10 cellular contexts compared by ENCODE assay signal in the genomic region with DNA sequence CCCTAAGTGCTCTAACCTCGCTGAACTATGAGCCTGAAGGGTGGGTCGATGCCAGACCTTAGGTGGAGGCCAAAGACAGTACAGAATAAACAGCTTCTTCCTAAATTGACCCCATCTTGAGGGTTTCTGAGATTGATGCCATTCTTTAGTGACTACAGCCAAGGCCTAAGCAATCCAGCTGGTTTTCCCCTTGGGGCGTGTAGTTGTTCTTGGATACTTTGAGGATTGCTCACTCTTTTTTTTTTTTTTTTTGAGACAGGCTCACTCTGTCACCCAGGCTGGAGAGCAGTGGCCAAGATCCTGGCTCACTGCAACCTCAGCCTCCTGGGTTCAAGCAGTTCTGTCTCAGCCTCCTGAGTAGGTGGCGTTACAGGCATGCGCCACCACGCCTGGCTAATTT. TPM values are rescaled to one million over a fixed set of nuclear protein-coding genes. Genes with fewer than 3 reads are reported as not detected.
DNase-seq lines count a peak whose midpoint lies in the region; ATAC-seq lines count a peak whose summit lies in the region.
"Had no signal": no experiment of that assay in that cellular context is flagged by ENCODE, and none has a peak within 500 bp of the region (broad histone marks: within the 10 kb centered on the region; RNA-seq: fewer than 3 reads in every experiment).

No MANE protein-coding gene starts in this region.

- H2AFZ ChIP-seq in ACC112 (ENCODE audit: low read length, unreplicated experiment) (no peak overlapping the region), GM23248 (no peak overlapping the region)

- no peaks in the 10 kb centered on the region for H3K9me2 ChIP-seq in GM23248 (ENCODE audit: insufficient read depth)

- peaks cover 5% of the 10 kb centered on the region for H3K27me3 Mint-ChIP-seq in activated naive CD8-positive, alpha-beta T cell treated with anti-CD3 and anti-CD28 coated beads, Interleukin-2, amount 10 ng/mL, durations not matched to agents 7 days and 5 days

- in situ Hi-C loops in GM23248 (cut with MboI) = no loop called here

- H3K4me1 ChIP-seq in ACC112 (ENCODE audit: control insufficient read depth, insufficient read depth, low read length, unreplicated experiment) (peaks cover 21% of the 10 kb centered on the region), GM23248 (ENCODE audit: insufficient read depth) (peaks cover 29% of the 10 kb centered on the region)

- H3K9me3 ChIP-seq in GM23248 (ENCODE audit: low read depth) = no peaks in the 10 kb centered on the region

- H3K4me3 ChIP-seq in ACC112 (ENCODE audit: low read depth, low read length) (peak overlapping the region; percentile 91; the same call in 1 of the 2 replicates), GM23248 (peak overlapping the region; percentile 89; the same call in 1 of the 2 replicates)

- peak overlapping the region; percentile 92 for H3K9ac ChIP-seq in GM23248

- H3F3A ChIP-seq in GM23248 (ENCODE audit: insufficient read depth) = peaks cover 34% of the 10 kb centered on the region

- H3K4me3 Mint-ChIP-seq in activated naive CD8-positive, alpha-beta T cell treated with anti-CD3 and anti-CD28 coated beads, Interleukin-2, amount 10 ng/mL, durations not matched to agents 7 days and 5 days = peak overlapping the region; percentile 93

- H4K20me1 ChIP-seq in GM23248 (ENCODE audit: insufficient read depth) = no peaks in the 10 kb centered on the region

- peak overlapping the region; percentile 72 for H3K27ac ChIP-seq in ACC112 (ENCODE audit: low read depth, low read length)
- H3K27ac ChIP-seq in GM23248 = peak overlapping the region; percentile 85

- H3K9me3 Mint-ChIP-seq in activated naive CD8-positive, alpha-beta T cell treated with anti-CD3 and anti-CD28 coated beads, Interleukin-2, amount 10 ng/mL, durations not matched to agents 7 days and 5 days = no peaks in the 10 kb centered on the region

- no peak overlapping the region for H3K27ac Mint-ChIP-seq in activated naive CD8-positive, alpha-beta T cell treated with anti-CD3 and anti-CD28 coated beads, Interleukin-2, amount 10 ng/mL, durations not matched to agents 7 days and 5 days

- DNase-seq in GM23248 = peak; percentile 89
- DNase-seq in activated naive CD8-positive, alpha-beta T cell treated with anti-CD3 and anti-CD28 coated beads, Interleukin-2, amount 10 ng/mL, durations not matched to agents 7 days and 5 days = no peak
- peak; percentile 86 for DNase-seq in hepatic stellate cell (ENCODE audit: low spot score)
- no peak for DNase-seq in NCI-H2196 treated with DMSO at 0.1 percent for 48 hours (lab: John Stamatoyannopoulos, UW; ENCODE audit: unreplicated experiment)
- DNase-seq: NCI-H1092 treated with DMSO at 0.1 percent for 48 hours had no signal

- H3K36me3 ChIP-seq in ACC112 (ENCODE audit: insufficient read depth, low read length) (peaks cover 3% of the 10 kb centered on the region; the same call in 1 of the 2 replicates), GM23248 (ENCODE audit: low read depth) (peaks cover 7% of the 10 kb centered on the region; the same call in 1 of the 2 replicates)

- H3K36me3 Mint-ChIP-seq in activated naive CD8-positive, alpha-beta T cell treated with anti-CD3 and anti-CD28 coated beads, Interleukin-2, amount 10 ng/mL, durations not matched to agents 7 days and 5 days = peaks cover 12% of the 10 kb centered on the region

- POLR2A ChIA-PET in activated naive CD8-positive, alpha-beta T cell treated with anti-CD3 and anti-CD28 coated beads, Interleukin-2, amount 10 ng/mL, durations not matched to agents 7 days and 5 days (lab: Charles Lee) = no interaction called here

- H3K79me2 ChIP-seq in ACC112 (ENCODE audit: control insufficient read depth, insufficient read depth, low read length, unreplicated experiment) = peaks cover 15% of the 10 kb centered on the region
- peaks cover 30% of the 10 kb centered on the region for H3K79me2 ChIP-seq in GM23248 (ENCODE audit: insufficient read depth)

- peak overlapping the region; percentile 95 for H3K4me2 ChIP-seq in GM23248 (ENCODE audit: unreplicated experiment)

- ATAC-seq in activated naive CD8-positive, alpha-beta T cell treated with anti-CD3 and anti-CD28 coated beads, Interleukin-2, amount 10 ng/mL, durations not matched to agents 7 days and 5 days (ENCODE audit: low read depth) = no peak
- ATAC-seq in GM21717 (IDR thresholded peaks at IDR 0.05; ENCODE audit: unreplicated experiment) (no peak), HG03565 (IDR thresholded peaks at IDR 0.05; ENCODE audit: unreplicated experiment) (no peak), GM19463 (IDR thresholded peaks at IDR 0.05; ENCODE audit: unreplicated experiment) (no peak)

- 57 to 58% methylated on average over 6 of the region's 6 CpGs for WGBS in GM23248 (ENCODE audit: low coverage in 1 of 2, low lambda C conversion rate in 2 of 2, missing lambda C conversion rate in 2 of 2), 2 experiments

- H3K4me1 Mint-ChIP-seq in activated naive CD8-positive, alpha-beta T cell treated with anti-CD3 and anti-CD28 coated beads, Interleukin-2, amount 10 ng/mL, durations not matched to agents 7 days and 5 days = peaks cover 12% of the 10 kb centered on the region

- H3K27me3 ChIP-seq in ACC112 (ENCODE audit: insufficient read depth, low read length) (no peaks in the 10 kb centered on the region), GM23248 (replicated peaks; ENCODE audit: insufficient read depth) (no peaks in the 10 kb centered on the region)

RNA-seq across cellular contexts. Expression of a gene that starts 2.0 kb away (rescaled TPM):
- total RNA-seq in GM23248 (2014; rRNA removed; shearing (Covaris generic)) = 67.3 and 92.0 TPM in 2 replicates
- 63.5 and 66.1 TPM in 2 replicates for polyA plus RNA-seq in GM23248 (2016; fragmentation: Nextera tagmentation; extraction: Ambion mirVana)
- 10 to 100 TPM; 32.0 to 35.5 TPM for total RNA-seq in activated naive CD8-positive, alpha-beta T cell treated with anti-CD3 and anti-CD28 coated beads, Interleukin-2, amount 10 ng/mL, durations not matched to agents 7 days and 5 days

RNA-seq across cellular contexts. Expression of a gene that starts 11.1 kb away (rescaled TPM):
- 35.0 and 59.8 TPM in 2 replicates for total RNA-seq in GM23248 (2014; rRNA removed; shearing (Covaris generic))
- polyA plus RNA-seq in GM23248 (2016; fragmentation: Nextera tagmentation; extraction: Ambion mirVana) = 1.6 TPM in 2 replicates
- total RNA-seq in activated naive CD8-positive, alpha-beta T cell treated with anti-CD3 and anti-CD28 coated beads, Interleukin-2, amount 10 ng/mL, durations not matched to agents 7 days and 5 days = 10 to 100 TPM; 62.1 to 64.3 TPM

RNA-seq across cellular contexts. Expression of a gene that starts 13.8 kb away (rescaled TPM):
- 51.2 and 58.1 TPM in 2 replicates for total RNA-seq in GM23248 (2014; rRNA removed; shearing (Covaris generic))
- polyA plus RNA-seq in GM23248 (2016; fragmentation: Nextera tagmentation; extraction: Ambion mirVana) = 41.1 and 41.2 TPM in 2 replicates
- 10 to 100 TPM; 45.7 to 46.4 TPM for total RNA-seq in activated naive CD8-positive, alpha-beta T cell treated with anti-CD3 and anti-CD28 coated beads, Interleukin-2, amount 10 ng/mL, durations not matched to agents 7 days and 5 days

RNA-seq across cellular contexts. Expression of a gene that starts 18.7 kb away (rescaled TPM):
- 0.22 TPM in 1 of 2 replicates, not detected in the other for total RNA-seq in GM23248 (2014; rRNA removed; shearing (Covaris generic))
- polyA plus RNA-seq in GM23248 (2016; fragmentation: Nextera tagmentation; extraction: Ambion mirVana) = not detected in 2 replicates
- under 1 TPM; 0.22 to 0.45 TPM for total RNA-seq in activated naive CD8-positive, alpha-beta T cell treated with anti-CD3 and anti-CD28 coated beads, Interleukin-2, amount 10 ng/mL, durations not matched to agents 7 days and 5 days
- total RNA-seq: epithelial cell of proximal tubule had no signal

Comparison
In these comparisons a context has a peak if more than half of its experiments do, and no peak if none do; other contexts are left out.
1. DNase-seq: peak in GM23248 (single experiment) and hepatic stellate cell (single experiment); none in activated naive CD8-positive, alpha-beta T cell treated with anti-CD3 and anti-CD28 coated beads, Interleukin-2, amount 10 ng/mL, durations not matched to agents 7 days and 5 days (single experiment) and NCI-H2196 treated with DMSO at 0.1 percent for 48 hours (single experiment).